11 cellular contexts compared by ENCODE assay signal in genomic region chr7:127983804-127984332, GRCh38. TPM values are rescaled to one million over a fixed set of nuclear protein-coding genes. Genes with fewer than 3 reads are reported as not detected.
DNase-seq lines count a peak whose midpoint lies in the region; ATAC-seq and TF ChIP-seq lines count a peak whose summit lies in the region.
"Had no signal": no experiment of that assay in that cellular context is flagged by ENCODE, and none has a peak within 500 bp of the region (broad histone marks: within the 10 kb centered on the region; RNA-seq: fewer than 3 reads in every experiment).

No MANE protein-coding gene starts in this region.

- CTCF ChIA-PET in PC-9 (lab: Charles Lee): interaction anchor here (0.5 kb wide), 1 partner anchor 11 kb away, joined by 13 read pairs; no protein-coding TSS in a partner anchor

- TF ChIP-seq POLR2A in erythroblast (IDR thresholded peaks at IDR 0.05; ENCODE audit: low read length): no peak

- H3K9me2 ChIP-seq in PC-9 (ENCODE audit: insufficient read depth): no peaks in the 10 kb centered on the region

- H3K4me1 ChIP-seq in PC-9 (replicated peaks; ENCODE audit: insufficient read depth): peaks cover 7% of the 10 kb centered on the region

- no peak overlapping the region for H3K4me3 ChIP-seq in PC-9
- H3K4me3 ChIP-seq: ascending aorta had no signal

- peak overlapping the region; percentile 17 for H3K27ac Mint-ChIP-seq in activated naive CD8-positive, alpha-beta T cell
- no peak overlapping the region for H3K27ac Mint-ChIP-seq in activated naive CD8-positive, alpha-beta T cell treated with anti-CD3 and anti-CD28 coated beads for 36 hours
- H3K27ac Mint-ChIP-seq in stimulated activated effector memory CD8-positive, alpha-beta T cell treated with anti-CD3 and anti-CD28 coated beads, Interleukin-12 subunit alpha, Interleukin-12 subunit beta, amount 100 ng/mL, for 72 hours: peak overlapping the region; percentile 1

- H3K27ac ChIP-seq in PC-9: no peak overlapping the region
- H3K27ac ChIP-seq: ascending aorta had no signal

- H3K27me3 Mint-ChIP-seq in activated naive CD8-positive, alpha-beta T cell: no peaks in the 10 kb centered on the region
- no peaks in the 10 kb centered on the region for H3K27me3 Mint-ChIP-seq in activated naive CD8-positive, alpha-beta T cell treated with anti-CD3 and anti-CD28 coated beads for 36 hours
- H3K27me3 Mint-ChIP-seq: stimulated activated memory B cell treated with anti-CD40 and anti-IgM and Interleukin-4, amounts not matched to agents 10 μg/mL and 1 μg/mL and 100 μg/mL, for 72 hours had no signal

- H3K4me3 Mint-ChIP-seq in activated naive CD8-positive, alpha-beta T cell: no peak overlapping the region
- H3K4me3 Mint-ChIP-seq in activated naive CD8-positive, alpha-beta T cell treated with anti-CD3 and anti-CD28 coated beads for 36 hours: no peak overlapping the region
- H3K4me3 Mint-ChIP-seq in stimulated activated effector memory CD8-positive, alpha-beta T cell treated with anti-CD3 and anti-CD28 coated beads, Interleukin-12 subunit alpha, Interleukin-12 subunit beta, amount 100 ng/mL, for 72 hours: no peak overlapping the region
- H3K4me3 Mint-ChIP-seq: stimulated activated memory B cell treated with anti-CD40 and anti-IgM and Interleukin-4, amounts not matched to agents 10 μg/mL and 1 μg/mL and 100 μg/mL, for 72 hours had no signal

- no peaks in the 10 kb centered on the region; the same call in 1 of the 2 replicates for H3K36me3 ChIP-seq in PC-9 (ENCODE audit: low read depth)
- H3K36me3 ChIP-seq: ascending aorta had no signal

- in situ Hi-C loops in KBM-7 (cut with MboI; ENCODE audit: low pct_unique_long_range_greater_than_20kb, low sequenced_read_pairs): no loop called here

- POLR2A ChIA-PET in PC-9 (lab: Charles Lee; ENCODE audit: unreplicated experiment): interaction anchor here (0.5 to 0.7 kb wide), 3 partner anchors 28 to 233 kb away, joined by 3 to 6 read pairs (median 4); no protein-coding TSS in a partner anchor

- no peaks in the 10 kb centered on the region for H3K27me3 ChIP-seq in PC-9 (ENCODE audit: insufficient read depth, low read depth)
- H3K27me3 ChIP-seq: ascending aorta had no signal

- H3F3A ChIP-seq in PC-9 (ENCODE audit: insufficient read depth, low read depth): no peaks in the 10 kb centered on the region

- H3K36me3 Mint-ChIP-seq in activated naive CD8-positive, alpha-beta T cell: peaks cover 14% of the 10 kb centered on the region
- H3K36me3 Mint-ChIP-seq in activated naive CD8-positive, alpha-beta T cell treated with anti-CD3 and anti-CD28 coated beads for 36 hours: peaks cover 29% of the 10 kb centered on the region
- H3K36me3 Mint-ChIP-seq in stimulated activated effector memory CD8-positive, alpha-beta T cell treated with anti-CD3 and anti-CD28 coated beads, Interleukin-12 subunit alpha, Interleukin-12 subunit beta, amount 100 ng/mL, for 72 hours: peaks cover 24% of the 10 kb centered on the region

- DNase-seq in activated naive CD8-positive, alpha-beta T cell treated with anti-CD3 and anti-CD28 coated beads for 36 hours: no peak
- peak; percentile 8 to 59 for DNase-seq in PC-9
- DNase-seq in erythroblast (lab: John Stamatoyannopoulos, UW): peak; percentile 36 to 42
- DNase-seq in stimulated activated effector memory CD8-positive, alpha-beta T cell treated with anti-CD3 and anti-CD28 coated beads, Interleukin-12 subunit alpha, Interleukin-12 subunit beta, amount 100 ng/mL, for 72 hours (ENCODE audit: low spot score in 2 of 2): no peak
- DNase-seq in KBM-7: no peak
- no peak for DNase-seq in cortex of kidney (lab: John Stamatoyannopoulos, UW)
- DNase-seq: stimulated activated CD4-positive, alpha-beta T cell treated with anti-CD3 and anti-CD28 coated beads, Interleukin-2, amount 100 ng/mL, for 24 hours had no signal

- no TSS peak for BruUV-seq in PC-9 (replicated peaks; lab: Mats Ljungman, UMichigan)

- peak; percentile 91 for ATAC-seq in stimulated activated effector memory CD8-positive, alpha-beta T cell treated with anti-CD3 and anti-CD28 coated beads, Interleukin-12 subunit alpha, Interleukin-12 subunit beta, amount 100 ng/mL, for 72 hours
- ATAC-seq in GM18873 (IDR thresholded peaks at IDR 0.05; ENCODE audit: low FRiP score, unreplicated experiment): no peak
- ATAC-seq: stimulated activated memory B cell treated with anti-CD40 and anti-IgM and Interleukin-4, amounts not matched to agents 10 μg/mL and 1 μg/mL and 100 μg/mL, for 72 hours had no signal

- no peak for TF ChIP-seq CTCF in PC-9 (conservative IDR thresholded peaks at IDR 0.05)

- H3K4me1 Mint-ChIP-seq in activated naive CD8-positive, alpha-beta T cell (ENCODE audit: low read depth): peaks cover 37% of the 10 kb centered on the region
- H3K4me1 Mint-ChIP-seq in activated naive CD8-positive, alpha-beta T cell treated with anti-CD3 and anti-CD28 coated beads for 36 hours: peaks cover 18% of the 10 kb centered on the region
- H3K4me1 Mint-ChIP-seq in stimulated activated effector memory CD8-positive, alpha-beta T cell treated with anti-CD3 and anti-CD28 coated beads, Interleukin-12 subunit alpha, Interleukin-12 subunit beta, amount 100 ng/mL, for 72 hours: peaks cover 46% of the 10 kb centered on the region

- no peaks in the 10 kb centered on the region for H3K9me3 ChIP-seq in PC-9 (ENCODE audit: insufficient read depth, low read depth)
- H3K9me3 ChIP-seq: ascending aorta had no signal

- no peak overlapping the region for H3K4me2 ChIP-seq in PC-9

- peaks cover 6% of the 10 kb centered on the region for H3K9me3 Mint-ChIP-seq in activated naive CD8-positive, alpha-beta T cell (ENCODE audit: low read depth)
- H3K9me3 Mint-ChIP-seq in activated naive CD8-positive, alpha-beta T cell treated with anti-CD3 and anti-CD28 coated beads for 36 hours: peaks cover 7% of the 10 kb centered on the region
- peaks cover 4% of the 10 kb centered on the region for H3K9me3 Mint-ChIP-seq in stimulated activated effector memory CD8-positive, alpha-beta T cell treated with anti-CD3 and anti-CD28 coated beads, Interleukin-12 subunit alpha, Interleukin-12 subunit beta, amount 100 ng/mL, for 72 hours

- H4K20me1 ChIP-seq in PC-9 (ENCODE audit: insufficient read depth): no peaks in the 10 kb centered on the region; the same call in 1 of the 2 replicates

- H2AFZ ChIP-seq in PC-9: no peak overlapping the region

- no peaks in the 10 kb centered on the region for H3K79me2 ChIP-seq in PC-9 (ENCODE audit: low read depth)

- intact Hi-C loops in PC-9 (cut with micrococcal nuclease; ENCODE audit: unreplicated experiment): loop anchor here (5.0 kb wide), 1 partner anchor 63 kb away; no protein-coding TSS in a partner anchor

RNA-seq across cellular contexts. Expression of gene LRRC4, which starts 47.4 kb away (rescaled TPM):
- total RNA-seq in activated naive CD8-positive, alpha-beta T cell treated with anti-CD3 and anti-CD28 coated beads for 36 hours: not detected
- total RNA-seq in PC-9 (2021): 0.10 and 0.39 TPM in 2 replicates

Comparison
In these comparisons a context has a peak if more than half of its experiments do, and no peak if none do; other contexts are left out.
1. DNase-seq: peak in PC-9 (2 of 2) and erythroblast (2 of 2); none in activated naive CD8-positive, alpha-beta T cell treated with anti-CD3 and anti-CD28 coated beads for 36 hours (single experiment), stimulated activated effector memory CD8-positive, alpha-beta T cell treated with anti-CD3 and anti-CD28 coated beads, Interleukin-12 subunit alpha, Interleukin-12 subunit beta, amount 100 ng/mL, for 72 hours (0 of 2), KBM-7 (single experiment) and cortex of kidney (single experiment).